ENCODE assay signal across 8 cellular contexts in the genomic region with DNA sequence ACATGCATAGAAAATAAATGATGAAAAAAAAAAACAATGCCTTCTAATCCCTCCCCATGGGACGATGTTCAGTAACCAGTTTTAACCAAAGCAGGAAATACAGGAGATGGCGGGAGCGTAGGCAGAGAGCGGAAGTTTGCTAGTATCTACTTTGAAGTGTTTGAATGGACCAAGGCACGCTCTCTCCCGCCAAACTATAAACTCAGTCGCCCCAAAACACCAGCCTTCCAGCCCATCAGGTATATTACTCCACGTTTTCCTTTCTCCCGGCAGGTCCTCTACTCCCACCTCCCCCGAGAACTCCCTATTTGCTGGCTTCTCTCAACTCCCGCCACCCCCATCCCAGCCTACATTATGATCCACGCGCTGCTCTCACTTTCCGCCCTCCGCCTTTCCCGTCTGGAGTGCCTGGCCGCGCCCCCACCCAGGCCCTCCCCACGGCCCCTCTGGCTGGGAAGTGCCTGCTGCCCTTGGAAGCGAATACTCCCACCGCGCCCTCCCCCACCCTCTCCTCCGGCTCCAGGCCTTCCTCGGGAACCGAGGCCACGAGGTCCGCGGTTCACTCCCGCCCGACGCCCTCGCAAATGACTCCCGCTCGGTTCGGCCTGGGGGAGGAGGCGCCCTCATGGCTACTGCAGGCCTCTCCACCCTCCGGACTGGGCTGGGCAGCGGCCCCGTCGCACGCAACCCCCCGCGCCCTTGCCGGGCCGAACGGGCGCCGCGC. TPM values are rescaled to one million over a fixed set of nuclear protein-coding genes. Genes with fewer than 3 reads are reported as not detected.
DNase-seq lines count a peak whose midpoint lies in the region; ATAC-seq and TF ChIP-seq lines count a peak whose summit lies in the region.

No MANE protein-coding gene starts in this region.

- TF ChIP-seq POLR2A in sigmoid colon (IDR thresholded peaks at IDR 0.05): no peak

- WGBS in sigmoid colon, 2 donors: 0 to 1% methylated on average over 49 of the region's 49 CpGs

- no peaks in the 10 kb centered on the region for H3K9me3 Mint-ChIP-seq in T-helper 2 cell treated with Interferon-gamma antibody and Interleukin-4, amounts not matched to agents 5 μg/mL and 100 μg/mL, for 36 hours

- no peaks in the 10 kb centered on the region for H3K36me3 ChIP-seq in sigmoid colon

- H3K27me3 Mint-ChIP-seq in T-helper 2 cell treated with Interferon-gamma antibody and Interleukin-4, amounts not matched to agents 5 μg/mL and 100 μg/mL, for 36 hours (ENCODE audit: low read depth): no peaks in the 10 kb centered on the region

- in situ Hi-C loops in GM13977 (cut with MboI; ENCODE audit: low pct_unique_long_range_greater_than_20kb, low sequenced_read_pairs, unreplicated experiment) (no loop called here), astrocyte of the spinal cord (cut with HindIII; ENCODE audit: low sequenced_read_pairs) (no loop called here)

- peaks cover 34% of the 10 kb centered on the region for H3K4me1 Mint-ChIP-seq in T-helper 2 cell treated with Interferon-gamma antibody and Interleukin-4, amounts not matched to agents 5 μg/mL and 100 μg/mL, for 36 hours (ENCODE audit: low read depth)

- peaks cover 44% of the 10 kb centered on the region for H3K36me3 Mint-ChIP-seq in T-helper 2 cell treated with Interferon-gamma antibody and Interleukin-4, amounts not matched to agents 5 μg/mL and 100 μg/mL, for 36 hours (ENCODE audit: low read depth)

- intact Hi-C loops in sigmoid colon (cut with DNase I): loop anchor here (2.0 to 10.0 kb wide), 4 partner anchors 111 to 791 kb away; a partner anchor contains a TSS

- no peak for TF ChIP-seq CTCF in GM13977 (IDR thresholded peaks at IDR 0.05; ENCODE audit: extremely low read depth, insufficient read depth, missing control alignments)
- no peak for TF ChIP-seq CTCF in astrocyte of the spinal cord (IDR thresholded peaks at IDR 0.05; ENCODE audit: low read depth, low read length)
- no peak for TF ChIP-seq CTCF in sigmoid colon (IDR thresholded peaks at IDR 0.05)

- TF ChIP-seq EP300 in sigmoid colon (IDR thresholded peaks at IDR 0.05): no peak

- peaks cover 0 to 51% (median 43%) of the 10 kb centered on the region in 4 donors for H3K4me1 ChIP-seq in sigmoid colon

- peak overlapping the region; percentile 99 for H3K27ac Mint-ChIP-seq in T-helper 2 cell treated with Interferon-gamma antibody and Interleukin-4, amounts not matched to agents 5 μg/mL and 100 μg/mL, for 36 hours

- ATAC-seq in HG02943 (IDR thresholded peaks at IDR 0.05; ENCODE audit: low read depth, unreplicated experiment): peak; percentile 32

- no peaks in the 10 kb centered on the region for H3K27me3 ChIP-seq in sigmoid colon

- H3K4me3 Mint-ChIP-seq in T-helper 2 cell treated with Interferon-gamma antibody and Interleukin-4, amounts not matched to agents 5 μg/mL and 100 μg/mL, for 36 hours: peak overlapping the region; percentile 99

- H3K4me3 ChIP-seq in astrocyte of the spinal cord (ENCODE audit: low read depth, low read length) (peak overlapping the region; percentile 97), sigmoid colon (peak overlapping the region; percentile 74 to 100 (median 94))

- peak overlapping the region; percentile 98 to 100 (median 100) for H3K27ac ChIP-seq in sigmoid colon

- peak; percentile 67 for DNase-seq in GM13977 (ENCODE audit: low spot score)
- peak; percentile 39 to 65 for DNase-seq in NCI-H187 (lab: John Stamatoyannopoulos, UW)
- DNase-seq in T-helper 2 cell treated with Interferon-gamma antibody and Interleukin-4, amounts not matched to agents 5 μg/mL and 100 μg/mL, for 36 hours (ENCODE audit: low spot score): peak; percentile 56
- DNase-seq in astrocyte of the spinal cord (ENCODE audit: low read depth, low spot score): peak; percentile 49
- DNase-seq in iPS DF 4.7 (ENCODE audit: extremely low read depth, low spot score): peak; percentile 5
- DNase-seq in sigmoid colon: peak; percentile 80
- no peak for DNase-seq in OCI-M2 (lab: John Stamatoyannopoulos, UW; ENCODE audit: unreplicated experiment)

- H3K9me3 ChIP-seq in sigmoid colon: no peaks in the 10 kb centered on the region

RNA-seq across cellular contexts. Expression of a gene that starts 0.7 kb away (rescaled TPM):
- total RNA-seq in sigmoid colon: 100 to 1,000 TPM; 103 to 136 (median 113) TPM
- 10 to 100 TPM; 53.5 to 72.6 (median 72.6) TPM for polyA plus RNA-seq in sigmoid colon
